In genomic region chr1:187442590-187442989, GRCh38 we compare ENCODE assay signal across 10 cellular contexts.
"Had no signal": no experiment of that assay in that cellular context is flagged by ENCODE, and none has a peak within 500 bp of the region (broad histone marks: within the 10 kb centered on the region; RNA-seq: fewer than 3 reads in every experiment).

No MANE protein-coding gene starts in this region.

- FAIRE-seq: HepG2 had no signal

- H3K9me3 ChIP-seq: HAP-1 had no signal

- H3K4me3 ChIP-seq: GM23248, HAP-1 had no signal

- H2AFZ ChIP-seq: GM23248 had no signal

- ATAC-seq: HCT116, HepG2 had no signal

- H3K4me3 Mint-ChIP-seq: HFFc6, IgD-negative memory B cell had no signal

- H3K27me3 Mint-ChIP-seq: IgD-negative memory B cell had no signal

- H3K9ac ChIP-seq: GM23248, KMS-11 had no signal

- H3K4me2 ChIP-seq: KMS-11 had no signal

- H3K36me3 ChIP-seq: HAP-1 had no signal

- H3K4me1 ChIP-seq: HAP-1 had no signal

- DNase-seq: GM23248, H7, HFFc6, KBM-7 had no signal

- H3K27ac Mint-ChIP-seq: HFFc6, IgD-negative memory B cell had no signal

- H3K27ac ChIP-seq: GM23248, HL-60, KMS-11 had no signal

- H3K36me3 Mint-ChIP-seq: IgD-negative memory B cell had no signal

- H3K4me1 Mint-ChIP-seq: IgD-negative memory B cell had no signal
